1 cellular context compared by ENCODE assay signal in the genomic region with DNA sequence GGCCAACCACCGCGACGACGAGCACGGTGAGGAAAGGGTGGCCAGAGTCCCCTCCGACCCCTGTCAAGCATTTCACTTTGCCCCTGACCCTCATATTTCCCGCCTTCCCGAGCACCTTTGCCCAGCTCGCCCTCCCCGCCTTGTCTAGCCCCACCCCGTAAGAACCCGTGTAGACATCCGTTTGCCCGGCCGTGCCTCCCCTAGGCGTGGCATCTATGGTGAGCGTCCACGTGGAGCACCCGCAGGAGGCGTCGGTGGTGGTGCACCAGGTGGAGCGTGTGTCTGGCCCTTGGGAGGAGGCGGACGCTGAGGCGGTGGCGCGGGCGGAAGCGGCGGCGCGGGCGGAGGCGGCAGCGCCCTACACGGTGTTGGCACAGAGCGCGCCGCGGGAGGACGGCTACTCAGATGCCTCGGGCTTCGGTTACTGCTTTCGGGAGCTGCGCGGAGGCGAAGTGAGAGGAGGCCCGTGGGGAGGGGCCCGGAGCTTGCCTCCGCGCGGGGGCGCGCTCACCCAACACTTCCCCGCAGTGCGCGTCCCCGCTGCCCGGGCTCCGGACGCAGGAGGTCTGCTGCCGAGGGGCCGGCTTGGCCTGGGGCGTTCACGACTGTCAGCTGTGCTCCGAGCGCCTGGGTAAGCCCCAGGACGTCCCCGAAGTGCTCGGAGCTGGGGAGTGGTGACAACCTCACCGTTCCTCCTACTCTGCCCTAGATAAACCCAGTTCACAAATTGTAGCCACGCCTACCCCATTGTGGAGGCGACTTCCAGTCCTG.
TF ChIP-seq lines count a peak whose summit lies in the region.

No MANE protein-coding gene starts in this region.

TF ChIP-seq in A549, 52 proteins besides CTCF, POLR2A, EP300 and RAD21 (continued from another document):
- TF ChIP-seq, protein P1, sequence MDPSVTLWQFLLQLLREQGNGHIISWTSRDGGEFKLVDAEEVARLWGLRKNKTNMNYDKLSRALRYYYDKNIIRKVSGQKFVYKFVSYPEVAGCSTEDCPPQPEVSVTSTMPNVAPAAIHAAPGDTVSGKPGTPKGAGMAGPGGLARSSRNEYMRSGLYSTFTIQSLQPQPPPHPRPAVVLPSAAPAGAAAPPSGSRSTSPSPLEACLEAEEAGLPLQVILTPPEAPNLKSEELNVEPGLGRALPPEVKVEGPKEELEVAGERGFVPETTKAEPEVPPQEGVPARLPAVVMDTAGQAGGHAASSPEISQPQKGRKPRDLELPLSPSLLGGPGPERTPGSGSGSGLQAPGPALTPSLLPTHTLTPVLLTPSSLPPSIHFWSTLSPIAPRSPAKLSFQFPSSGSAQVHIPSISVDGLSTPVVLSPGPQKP (IDR thresholded peaks at IDR 0.05; ENCODE audit: low read depth, low read length), result no peak
- TF ChIP-seq, protein P2, sequence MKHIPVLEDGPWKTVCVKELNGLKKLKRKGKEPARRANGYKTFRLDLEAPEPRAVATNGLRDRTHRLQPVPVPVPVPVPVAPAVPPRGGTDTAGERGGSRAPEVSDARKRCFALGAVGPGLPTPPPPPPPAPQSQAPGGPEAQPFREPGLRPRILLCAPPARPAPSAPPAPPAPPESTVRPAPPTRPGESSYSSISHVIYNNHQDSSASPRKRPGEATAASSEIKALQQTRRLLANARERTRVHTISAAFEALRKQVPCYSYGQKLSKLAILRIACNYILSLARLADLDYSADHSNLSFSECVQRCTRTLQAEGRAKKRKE (CRISPR knock-in tag; IDR thresholded peaks at IDR 0.05; ENCODE audit: low read depth), result peak; percentile 85
- TF ChIP-seq SMC3 (IDR thresholded peaks at IDR 0.05), result peak; percentile 72
- no peak for TF ChIP-seq CEBPB (IDR thresholded peaks at IDR 0.05)
- no peak for TF ChIP-seq CBX2 (IDR thresholded peaks at IDR 0.05; ENCODE audit: borderline replicate concordance, low read depth)
- peak; percentile 81; the same call in 1 of the 2 replicates for TF ChIP-seq TFCP2L1 (CRISPR knock-in tag; IDR thresholded peaks at IDR 0.05)
- no peak for TF ChIP-seq HDAC2 (IDR thresholded peaks at IDR 0.05)
- no peak for TF ChIP-seq CHD2 (IDR thresholded peaks at IDR 0.05; ENCODE audit: low read length, partially characterized antibody)
- TF ChIP-seq FOSB (CRISPR knock-in tag; IDR thresholded peaks at IDR 0.05), result no peak
- peak; percentile 59; the same call in 1 of the 2 replicates for TF ChIP-seq GATA3 (IDR thresholded peaks at IDR 0.05; ENCODE audit: borderline replicate concordance)
- peak; percentile 91 for TF ChIP-seq MYC (IDR thresholded peaks at IDR 0.05; ENCODE audit: borderline replicate concordance, low read length)
- TF ChIP-seq ESRRA (IDR thresholded peaks at IDR 0.05; ENCODE audit: borderline replicate concordance, low read length), result no peak
- TF ChIP-seq SREBF2 (IDR thresholded peaks at IDR 0.05), result no peak
- TF ChIP-seq, protein P3, sequence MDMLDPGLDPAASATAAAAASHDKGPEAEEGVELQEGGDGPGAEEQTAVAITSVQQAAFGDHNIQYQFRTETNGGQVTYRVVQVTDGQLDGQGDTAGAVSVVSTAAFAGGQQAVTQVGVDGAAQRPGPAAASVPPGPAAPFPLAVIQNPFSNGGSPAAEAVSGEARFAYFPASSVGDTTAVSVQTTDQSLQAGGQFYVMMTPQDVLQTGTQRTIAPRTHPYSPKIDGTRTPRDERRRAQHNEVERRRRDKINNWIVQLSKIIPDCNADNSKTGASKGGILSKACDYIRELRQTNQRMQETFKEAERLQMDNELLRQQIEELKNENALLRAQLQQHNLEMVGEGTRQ (IDR thresholded peaks at IDR 0.05), result peak; percentile 76
- TF ChIP-seq FOSL2 (IDR thresholded peaks at IDR 0.05), result no peak
- no peak for TF ChIP-seq FOSL2 (CRISPR knock-in tag; IDR thresholded peaks at IDR 0.05)
- no peak for TF ChIP-seq NR3C1 (IDR thresholded peaks at IDR 0.05)
- peak; percentile 93 for TF ChIP-seq EHF (CRISPR knock-in tag; IDR thresholded peaks at IDR 0.05)
- TF ChIP-seq BHLHE40 (IDR thresholded peaks at IDR 0.05; ENCODE audit: low read depth, low read length), result no peak
- TF ChIP-seq HOXA7 (CRISPR knock-in tag; IDR thresholded peaks at IDR 0.05), result peak; percentile 85; the same call in 1 of the 2 replicates
- peak; percentile 96; the same call in 1 of the 2 replicates for TF ChIP-seq HOXB13 (CRISPR knock-in tag; IDR thresholded peaks at IDR 0.05; ENCODE audit: low read depth)
- TF ChIP-seq HOXB5 (CRISPR knock-in tag; IDR thresholded peaks at IDR 0.05), result peak; percentile 92
- TF ChIP-seq, protein P4, sequence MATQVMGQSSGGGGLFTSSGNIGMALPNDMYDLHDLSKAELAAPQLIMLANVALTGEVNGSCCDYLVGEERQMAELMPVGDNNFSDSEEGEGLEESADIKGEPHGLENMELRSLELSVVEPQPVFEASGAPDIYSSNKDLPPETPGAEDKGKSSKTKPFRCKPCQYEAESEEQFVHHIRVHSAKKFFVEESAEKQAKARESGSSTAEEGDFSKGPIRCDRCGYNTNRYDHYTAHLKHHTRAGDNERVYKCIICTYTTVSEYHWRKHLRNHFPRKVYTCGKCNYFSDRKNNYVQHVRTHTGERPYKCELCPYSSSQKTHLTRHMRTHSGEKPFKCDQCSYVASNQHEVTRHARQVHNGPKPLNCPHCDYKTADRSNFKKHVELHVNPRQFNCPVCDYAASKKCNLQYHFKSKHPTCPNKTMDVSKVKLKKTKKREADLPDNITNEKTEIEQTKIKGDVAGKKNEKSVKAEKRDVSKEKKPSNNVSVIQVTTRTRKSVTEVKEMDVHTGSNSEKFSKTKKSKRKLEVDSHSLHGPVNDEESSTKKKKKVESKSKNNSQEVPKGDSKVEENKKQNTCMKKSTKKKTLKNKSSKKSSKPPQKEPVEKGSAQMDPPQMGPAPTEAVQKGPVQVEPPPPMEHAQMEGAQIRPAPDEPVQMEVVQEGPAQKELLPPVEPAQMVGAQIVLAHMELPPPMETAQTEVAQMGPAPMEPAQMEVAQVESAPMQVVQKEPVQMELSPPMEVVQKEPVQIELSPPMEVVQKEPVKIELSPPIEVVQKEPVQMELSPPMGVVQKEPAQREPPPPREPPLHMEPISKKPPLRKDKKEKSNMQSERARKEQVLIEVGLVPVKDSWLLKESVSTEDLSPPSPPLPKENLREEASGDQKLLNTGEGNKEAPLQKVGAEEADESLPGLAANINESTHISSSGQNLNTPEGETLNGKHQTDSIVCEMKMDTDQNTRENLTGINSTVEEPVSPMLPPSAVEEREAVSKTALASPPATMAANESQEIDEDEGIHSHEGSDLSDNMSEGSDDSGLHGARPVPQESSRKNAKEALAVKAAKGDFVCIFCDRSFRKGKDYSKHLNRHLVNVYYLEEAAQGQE (IDR thresholded peaks at IDR 0.05), result no peak
- TF ChIP-seq, protein P5, sequence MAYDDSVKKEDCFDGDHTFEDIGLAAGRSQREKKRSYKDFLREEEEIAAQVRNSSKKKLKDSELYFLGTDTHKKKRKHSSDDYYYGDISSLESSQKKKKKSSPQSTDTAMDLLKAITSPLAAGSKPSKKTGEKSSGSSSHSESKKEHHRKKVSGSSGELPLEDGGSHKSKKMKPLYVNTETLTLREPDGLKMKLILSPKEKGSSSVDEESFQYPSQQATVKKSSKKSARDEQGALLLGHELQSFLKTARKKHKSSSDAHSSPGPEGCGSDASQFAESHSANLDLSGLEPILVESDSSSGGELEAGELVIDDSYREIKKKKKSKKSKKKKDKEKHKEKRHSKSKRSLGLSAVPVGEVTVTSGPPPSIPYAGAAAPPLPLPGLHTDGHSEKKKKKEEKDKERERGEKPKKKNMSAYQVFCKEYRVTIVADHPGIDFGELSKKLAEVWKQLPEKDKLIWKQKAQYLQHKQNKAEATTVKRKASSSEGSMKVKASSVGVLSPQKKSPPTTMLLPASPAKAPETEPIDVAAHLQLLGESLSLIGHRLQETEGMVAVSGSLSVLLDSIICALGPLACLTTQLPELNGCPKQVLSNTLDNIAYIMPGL (CRISPR knock-in tag; IDR thresholded peaks at IDR 0.05; ENCODE audit: borderline replicate concordance), result peak; percentile 93
- TF ChIP-seq FOXS1 (CRISPR knock-in tag; IDR thresholded peaks at IDR 0.05), result peak; percentile 59
- TF ChIP-seq NPAS2 (CRISPR knock-in tag; IDR thresholded peaks at IDR 0.05; ENCODE audit: borderline replicate concordance), result no peak; the same call in 1 of the 2 replicates
- no peak for TF ChIP-seq EHMT2 (IDR thresholded peaks at IDR 0.05; ENCODE audit: low read depth)
- TF ChIP-seq, protein P6, sequence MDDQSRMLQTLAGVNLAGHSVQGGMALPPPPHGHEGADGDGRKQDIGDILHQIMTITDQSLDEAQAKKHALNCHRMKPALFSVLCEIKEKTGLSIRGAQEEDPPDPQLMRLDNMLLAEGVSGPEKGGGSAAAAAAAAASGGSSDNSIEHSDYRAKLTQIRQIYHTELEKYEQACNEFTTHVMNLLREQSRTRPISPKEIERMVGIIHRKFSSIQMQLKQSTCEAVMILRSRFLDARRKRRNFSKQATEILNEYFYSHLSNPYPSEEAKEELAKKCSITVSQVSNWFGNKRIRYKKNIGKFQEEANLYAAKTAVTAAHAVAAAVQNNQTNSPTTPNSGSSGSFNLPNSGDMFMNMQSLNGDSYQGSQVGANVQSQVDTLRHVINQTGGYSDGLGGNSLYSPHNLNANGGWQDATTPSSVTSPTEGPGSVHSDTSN (IDR thresholded peaks at IDR 0.05), result peak; percentile 28
